In genomic region chr9:133861692-133862091, GRCh38 we compare ENCODE assay signal across 20 cellular contexts.
"Had no signal": no experiment of that assay in that cellular context is flagged by ENCODE, and none has a peak within 500 bp of the region (broad histone marks: within the 10 kb centered on the region; RNA-seq: fewer than 3 reads in every experiment).

No MANE protein-coding gene starts in this region.

- H3K79me2 ChIP-seq: parathyroid adenoma had no signal

- DNase-seq: activated CD4-positive, alpha-beta T cell treated with anti-CD3 and anti-CD28 coated beads, Interleukin-2, amount 10 ng/mL, durations not matched to agents 7 days and 5 days; activated CD4-positive, CD25-positive, alpha-beta regulatory T cell treated with anti-CD3 and anti-CD28 coated beads, Interleukin-2, amount 50 U/mL, for 72 hours; activated CD8-positive, alpha-beta memory T cell treated with anti-CD3 and anti-CD28 coated beads, Interleukin-2, amount 10 ng/mL, durations not matched to agents 7 days and 5 days; activated CD8-positive, alpha-beta T cell treated with anti-CD3 and anti-CD28 coated beads for 36 hours; activated effector memory CD4-positive, alpha-beta T cell treated with anti-CD3 and anti-CD28 coated beads, Interleukin-2, amount 50 U/mL, for 16 hours; activated naive CD4-positive, alpha-beta T cell treated with anti-CD3 and anti-CD28 coated beads, Interleukin-2, amount 10 ng/mL, durations not matched to agents 7 days and 5 days; activated T-cell treated with anti-CD3 and anti-CD28 coated beads for 4 hours; body of pancreas; effector CD4-positive, alpha-beta T cell; kidney glomerular epithelial cell; naive thymus-derived CD8-positive, alpha-beta T cell; small intestine; stimulated activated CD4-positive, alpha-beta T cell treated with anti-CD3 and anti-CD28 coated beads, Interleukin-2, amount 100 ng/mL, for 48 hours; stimulated activated naive CD8-positive, alpha-beta T cell treated with anti-CD3 and anti-CD28 coated beads, Interleukin-15, Interleukin-2, amounts not matched to agents 100 U/mL and 50 U/mL, for 24 hours; T-cell; thyroid gland had no signal

- H3K9me3 ChIP-seq: body of pancreas, thyroid gland had no signal

- H3K36me3 Mint-ChIP-seq: activated CD8-positive, alpha-beta memory T cell treated with anti-CD3 and anti-CD28 coated beads, Interleukin-2, amount 10 ng/mL, durations not matched to agents 7 days and 5 days; activated naive CD4-positive, alpha-beta T cell treated with anti-CD3 and anti-CD28 coated beads, Interleukin-2, amount 10 ng/mL, durations not matched to agents 7 days and 5 days had no signal

- H3K9ac ChIP-seq: parathyroid adenoma had no signal

- ATAC-seq: activated CD8-positive, alpha-beta memory T cell treated with anti-CD3 and anti-CD28 coated beads, Interleukin-2, amount 10 ng/mL, durations not matched to agents 7 days and 5 days; activated CD8-positive, alpha-beta T cell treated with anti-CD3 and anti-CD28 coated beads for 36 hours; body of pancreas; naive thymus-derived CD8-positive, alpha-beta T cell; stimulated activated naive CD8-positive, alpha-beta T cell treated with anti-CD3 and anti-CD28 coated beads, Interleukin-15, Interleukin-2, amounts not matched to agents 100 U/mL and 50 U/mL, for 24 hours; T-cell had no signal

- H3K4me3 Mint-ChIP-seq: activated CD4-positive, alpha-beta T cell treated with anti-CD3 and anti-CD28 coated beads, Interleukin-2, amount 10 ng/mL, durations not matched to agents 7 days and 5 days; activated CD8-positive, alpha-beta memory T cell treated with anti-CD3 and anti-CD28 coated beads, Interleukin-2, amount 10 ng/mL, durations not matched to agents 7 days and 5 days; activated CD8-positive, alpha-beta T cell treated with anti-CD3 and anti-CD28 coated beads for 36 hours; activated naive CD4-positive, alpha-beta T cell treated with anti-CD3 and anti-CD28 coated beads, Interleukin-2, amount 10 ng/mL, durations not matched to agents 7 days and 5 days; naive thymus-derived CD8-positive, alpha-beta T cell; T-cell; T-helper 2 cell treated with Interferon-gamma antibody and Interleukin-4, amounts not matched to agents 5 μg/mL and 100 μg/mL, for 36 hours had no signal

- H3K4me1 Mint-ChIP-seq: activated CD8-positive, alpha-beta memory T cell treated with anti-CD3 and anti-CD28 coated beads, Interleukin-2, amount 10 ng/mL, durations not matched to agents 7 days and 5 days had no signal

- H3K36me3 ChIP-seq: thyroid gland had no signal

- H3K4me1 ChIP-seq: body of pancreas, parathyroid adenoma had no signal

- H3K4me3 ChIP-seq: body of pancreas, left lung, thyroid gland had no signal

- H2AFZ ChIP-seq: parathyroid adenoma had no signal

- H3K27me3 Mint-ChIP-seq: activated CD4-positive, alpha-beta T cell treated with anti-CD3 and anti-CD28 coated beads, Interleukin-2, amount 10 ng/mL, durations not matched to agents 7 days and 5 days; activated CD8-positive, alpha-beta memory T cell treated with anti-CD3 and anti-CD28 coated beads, Interleukin-2, amount 10 ng/mL, durations not matched to agents 7 days and 5 days; activated CD8-positive, alpha-beta T cell treated with anti-CD3 and anti-CD28 coated beads for 36 hours; T-cell had no signal

- H3K27me3 ChIP-seq: body of pancreas, left lung, thyroid gland had no signal

- H3K27ac ChIP-seq: parathyroid adenoma, thyroid gland, WERI-Rb-1 had no signal

- H3K27ac Mint-ChIP-seq: activated CD4-positive, alpha-beta T cell treated with anti-CD3 and anti-CD28 coated beads, Interleukin-2, amount 10 ng/mL, durations not matched to agents 7 days and 5 days; activated CD8-positive, alpha-beta memory T cell treated with anti-CD3 and anti-CD28 coated beads, Interleukin-2, amount 10 ng/mL, durations not matched to agents 7 days and 5 days; activated CD8-positive, alpha-beta T cell treated with anti-CD3 and anti-CD28 coated beads for 36 hours; activated naive CD4-positive, alpha-beta T cell treated with anti-CD3 and anti-CD28 coated beads, Interleukin-2, amount 10 ng/mL, durations not matched to agents 7 days and 5 days; naive thymus-derived CD8-positive, alpha-beta T cell; T-cell; T-helper 2 cell treated with Interferon-gamma antibody and Interleukin-4, amounts not matched to agents 5 μg/mL and 100 μg/mL, for 36 hours had no signal
